In the genomic region with DNA sequence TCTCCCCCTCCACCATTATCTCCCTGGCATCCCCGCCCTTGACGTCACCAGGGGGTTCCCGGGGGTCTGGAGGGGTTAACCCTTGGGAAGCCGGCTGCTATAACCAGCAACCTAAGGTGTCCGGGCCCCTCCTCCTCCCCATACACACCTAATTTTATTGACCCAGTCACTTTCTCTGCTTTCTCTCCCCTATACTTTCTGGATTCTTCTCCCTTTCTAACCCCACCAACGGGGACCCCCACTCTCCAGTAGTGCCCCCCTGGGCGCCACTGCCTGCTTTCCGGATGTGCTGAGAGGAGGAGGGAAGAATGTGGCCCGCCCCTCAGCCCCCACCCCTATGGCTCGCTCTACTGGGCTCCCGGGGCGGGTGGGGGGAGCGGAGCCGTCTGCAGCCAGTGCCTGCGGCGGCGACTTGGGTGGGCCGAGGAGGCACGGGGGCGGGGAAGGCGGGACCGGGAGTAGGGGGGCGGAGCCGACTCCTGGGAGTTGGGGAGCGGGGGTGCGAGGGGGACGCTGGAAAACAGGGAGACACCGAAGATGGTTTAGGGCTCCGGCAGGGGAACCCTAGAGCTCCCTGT, we compare ENCODE assay signal across 8 cellular contexts. TPM values are rescaled to one million over a fixed set of nuclear protein-coding genes. Genes with fewer than 3 reads are reported as not detected.
DNase-seq lines count a peak whose midpoint lies in the region; ATAC-seq, FAIRE-seq and TF ChIP-seq lines count a peak whose summit lies in the region.

No MANE protein-coding gene starts in this region.

- no peak for TF ChIP-seq CTCF in endothelial cell of umbilical vein (IDR thresholded peaks at IDR 0.05; ENCODE audit: extremely low read depth in 1 of 2, insufficient read depth in 1 of 2, low read depth in 1 of 2, low read length in 2 of 2)

- CTCF ChIA-PET in endothelial cell of umbilical vein (lab: Charles Lee): interaction anchor here (1.0 kb wide), 1 partner anchor 171 kb away, joined by 3 read pairs; a partner anchor contains a TSS

- FAIRE-seq in endothelial cell of umbilical vein (lab: Jason Lieb, UNC): no peak

- H3K4me3 ChIP-seq in endothelial cell of umbilical vein (replicated peaks in 1 of 3; ENCODE audit: insufficient read depth in 1 of 3, low read depth in 1 of 3, low read length in 3 of 3): peak overlapping the region; percentile 47 to 60 (median 47)
- peak overlapping the region; percentile 61 for H3K4me3 ChIP-seq in urinary bladder (ENCODE audit: low read depth, low read length)

- H3K27ac ChIP-seq in endothelial cell of umbilical vein (ENCODE audit: insufficient read depth, low read depth, low read length) (no peak overlapping the region), urinary bladder (ENCODE audit: low read depth) (peak overlapping the region; percentile 75)

- H3K36me3 ChIP-seq in endothelial cell of umbilical vein (ENCODE audit: control insufficient read depth in 2 of 2, extremely low read depth in 1 of 2, insufficient read depth in 2 of 2, low read length in 2 of 2): no peaks in the 10 kb centered on the region
- no peaks in the 10 kb centered on the region for H3K36me3 ChIP-seq in urinary bladder (ENCODE audit: insufficient read depth)

- no peak for TF ChIP-seq POLR2A in endothelial cell of umbilical vein (IDR thresholded peaks at IDR 0.05; ENCODE audit: low read depth, low read length)

- no peaks in the 10 kb centered on the region for H4K20me1 ChIP-seq in endothelial cell of umbilical vein (replicated peaks; ENCODE audit: control insufficient read depth, extremely low read depth, insufficient read depth, low read length)

- H3K9me3 ChIP-seq in endothelial cell of umbilical vein (replicated peaks; ENCODE audit: control insufficient read depth, insufficient read depth, low read length): no peaks in the 10 kb centered on the region

- peaks cover 14% of the 10 kb centered on the region for H3K4me1 ChIP-seq in endothelial cell of umbilical vein (ENCODE audit: control insufficient read depth, extremely low read depth, insufficient read depth, low read length)
- no peaks in the 10 kb centered on the region for H3K4me1 ChIP-seq in urinary bladder (ENCODE audit: insufficient read depth)

- no peaks in the 10 kb centered on the region for H3K79me2 ChIP-seq in endothelial cell of umbilical vein (ENCODE audit: control insufficient read depth, insufficient read depth, low read length)

- dilution Hi-C loops in endothelial cell of umbilical vein (cut with MboI; ENCODE audit: extremely low pct_ligation_motif_present, low sequenced_read_pairs): no loop called here

- BruUV-seq in endothelial cell of umbilical vein (replicated peaks; lab: Mats Ljungman, UMichigan): no TSS peak

- peak overlapping the region; percentile 60 for H3K4me2 ChIP-seq in endothelial cell of umbilical vein (ENCODE audit: insufficient read depth, low read length)

- H3K27me3 ChIP-seq in endothelial cell of umbilical vein (ENCODE audit: control insufficient read depth in 2 of 2, insufficient read depth in 2 of 2, low read length in 2 of 2): peaks cover 5 to 10% of the 10 kb centered on the region in 2 experiments

- POLR2A ChIA-PET in endothelial cell of umbilical vein (lab: Charles Lee): no interaction called here

- no peak for ATAC-seq in GM18511 (IDR thresholded peaks at IDR 0.05; ENCODE audit: unreplicated experiment)

- H3K9me1 ChIP-seq in endothelial cell of umbilical vein (replicated peaks; ENCODE audit: control insufficient read depth, extremely low read depth, insufficient read depth, low read length): no peaks in the 10 kb centered on the region

- peak; percentile 58 for DNase-seq in AG08395 (ENCODE audit: low spot score)
- peak; percentile 72 for DNase-seq in H4 (ENCODE audit: low spot score)
- DNase-seq in T-helper 9 cell: peak; percentile 38
- DNase-seq in endothelial cell of umbilical vein (ENCODE audit: low read depth, low spot score): peak; percentile 28
- DNase-seq in mucosa of gallbladder (ENCODE audit: low spot score): peak; percentile 58
- DNase-seq in NCI-H187 (lab: John Stamatoyannopoulos, UW): no peak

- WGBS in urinary bladder: under 1% methylated on average over 29 of the region's 29 CpGs

- H2AFZ ChIP-seq in endothelial cell of umbilical vein (ENCODE audit: low read depth, low read length): peak overlapping the region; percentile 71

- H3K9ac ChIP-seq in endothelial cell of umbilical vein (replicated peaks; ENCODE audit: extremely low read depth, insufficient read depth, low read length): peak overlapping the region; percentile 46

- intact Hi-C loops in endothelial cell of umbilical vein (cut with micrococcal nuclease): no loop called here

TF ChIP-seq in endothelial cell of umbilical vein, 7 proteins besides CTCF, POLR2A, EP300 and RAD21 (continues in another document):
- no peak for TF ChIP-seq MYC (IDR thresholded peaks at IDR 0.05; ENCODE audit: low read depth, low read length)
- TF ChIP-seq, protein P1, sequence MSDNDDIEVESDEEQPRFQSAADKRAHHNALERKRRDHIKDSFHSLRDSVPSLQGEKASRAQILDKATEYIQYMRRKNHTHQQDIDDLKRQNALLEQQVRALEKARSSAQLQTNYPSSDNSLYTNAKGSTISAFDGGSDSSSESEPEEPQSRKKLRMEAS (IDR thresholded peaks at IDR 0.05; ENCODE audit: insufficient read depth, insufficient read length): no peak
- no peak for TF ChIP-seq POLR2AphosphoS5 (IDR thresholded peaks at IDR 0.05; ENCODE audit: insufficient read depth, low read depth, low read length)
- no peak for TF ChIP-seq GATA2 (IDR thresholded peaks at IDR 0.05; ENCODE audit: insufficient read depth, insufficient read length, low read depth, low read length)

RNA-seq across cellular contexts. Expression of a gene that starts 1.8 kb away (rescaled TPM):
- total RNA-seq in H4 (2014; rRNA removed; shearing (Covaris generic)): 5.7 and 6.3 TPM in 2 replicates
- total RNA-seq in endothelial cell of umbilical vein: 0.29 and 1.1 TPM in 2 replicates
- polyA plus RNA-seq in endothelial cell of umbilical vein: 0.10 and 0.14 TPM in 2 replicates
- 0.09 and 0.14 TPM in 2 replicates for polyA plus RNA-seq in endothelial cell of umbilical vein (2011; cell fraction: cytosol; rRNA removed)
- 0.55 and 0.73 TPM in 2 replicates for polyA plus RNA-seq in endothelial cell of umbilical vein (2011; cell fraction: nucleus; rRNA removed)
- 0.25 TPM in 1 of 2 replicates, not detected in the other for polyA plus RNA-seq in endothelial cell of umbilical vein (2012)
- polyA minus RNA-seq in endothelial cell of umbilical vein: not detected in 2 replicates
- polyA minus RNA-seq in endothelial cell of umbilical vein (2011; cell fraction: cytosol; rRNA and poly(A)+ RNA removed): 0.41 TPM
- polyA minus RNA-seq in endothelial cell of umbilical vein (2011; cell fraction: nucleus; rRNA and poly(A)+ RNA removed): not detected in 2 replicates
- 6.2 TPM for total RNA-seq in mucosa of gallbladder
- total RNA-seq in urinary bladder: 11.5 TPM
- polyA plus RNA-seq in urinary bladder: 11.5 TPM

RNA-seq across cellular contexts. Expression of a gene that starts 6.3 kb away (rescaled TPM):
- 16.1 and 24.8 TPM in 2 replicates for total RNA-seq in H4 (2014; rRNA removed; shearing (Covaris generic))
- not detected in 2 replicates for total RNA-seq in endothelial cell of umbilical vein
- polyA plus RNA-seq in endothelial cell of umbilical vein: not detected in 2 replicates
- polyA plus RNA-seq in endothelial cell of umbilical vein (2011; cell fraction: cytosol; rRNA removed): not detected in 2 replicates
- polyA plus RNA-seq in endothelial cell of umbilical vein (2011; cell fraction: nucleus; rRNA removed): not detected in 2 replicates
- not detected in 2 replicates for polyA plus RNA-seq in endothelial cell of umbilical vein (2012)
- polyA minus RNA-seq in endothelial cell of umbilical vein: 0.15 and 0.63 TPM in 2 replicates
- 2.9 TPM for polyA minus RNA-seq in endothelial cell of umbilical vein (2011; cell fraction: cytosol; rRNA and poly(A)+ RNA removed)
- polyA minus RNA-seq in endothelial cell of umbilical vein (2011; cell fraction: nucleus; rRNA and poly(A)+ RNA removed): not detected in 2 replicates
- 0.58 TPM for total RNA-seq in mucosa of gallbladder
- total RNA-seq in urinary bladder: not detected
- 0.09 TPM for polyA plus RNA-seq in urinary bladder

RNA-seq across cellular contexts. Expression of a gene that starts 18.3 kb away (rescaled TPM):
- total RNA-seq in H4 (2014; rRNA removed; shearing (Covaris generic)): not detected in 2 replicates
- 0.38 TPM in 1 of 2 replicates, not detected in the other for total RNA-seq in endothelial cell of umbilical vein
- polyA plus RNA-seq in endothelial cell of umbilical vein: 0.25 and 0.35 TPM in 2 replicates
- polyA plus RNA-seq in endothelial cell of umbilical vein (2011; cell fraction: cytosol; rRNA removed): 0.18 and 0.20 TPM in 2 replicates
- 0.41 and 0.66 TPM in 2 replicates for polyA plus RNA-seq in endothelial cell of umbilical vein (2011; cell fraction: nucleus; rRNA removed)
- 0.30 TPM in 1 of 2 replicates, not detected in the other for polyA plus RNA-seq in endothelial cell of umbilical vein (2012)
- 1.0 and 1.8 TPM in 2 replicates for polyA minus RNA-seq in endothelial cell of umbilical vein
- not detected for polyA minus RNA-seq in endothelial cell of umbilical vein (2011; cell fraction: cytosol; rRNA and poly(A)+ RNA removed)
- polyA minus RNA-seq in endothelial cell of umbilical vein (2011; cell fraction: nucleus; rRNA and poly(A)+ RNA removed): not detected in 2 replicates
- total RNA-seq in mucosa of gallbladder: 20.4 TPM
- 2.9 TPM for total RNA-seq in urinary bladder
- polyA plus RNA-seq in urinary bladder: 5.2 TPM

RNA-seq across cellular contexts. Expression of a gene that starts 26.5 kb away (rescaled TPM):
- 118 and 121 TPM in 2 replicates for total RNA-seq in H4 (2014; rRNA removed; shearing (Covaris generic))
- total RNA-seq in endothelial cell of umbilical vein: 212 and 216 TPM in 2 replicates
- 98.8 and 118 TPM in 2 replicates for polyA plus RNA-seq in endothelial cell of umbilical vein
- polyA plus RNA-seq in endothelial cell of umbilical vein (2011; cell fraction: cytosol; rRNA removed): 83.6 and 88.5 TPM in 2 replicates
- polyA plus RNA-seq in endothelial cell of umbilical vein (2011; cell fraction: nucleus; rRNA removed): 558 and 575 TPM in 2 replicates
- 136 and 142 TPM in 2 replicates for polyA plus RNA-seq in endothelial cell of umbilical vein (2012)
- 174 and 202 TPM in 2 replicates for polyA minus RNA-seq in endothelial cell of umbilical vein
- 99.2 TPM for polyA minus RNA-seq in endothelial cell of umbilical vein (2011; cell fraction: cytosol; rRNA and poly(A)+ RNA removed)
- 179 and 213 TPM in 2 replicates for polyA minus RNA-seq in endothelial cell of umbilical vein (2011; cell fraction: nucleus; rRNA and poly(A)+ RNA removed)
- 116 TPM for total RNA-seq in mucosa of gallbladder
- total RNA-seq in urinary bladder: 55.1 TPM
- 59.9 TPM for polyA plus RNA-seq in urinary bladder

RNA-seq across cellular contexts. Expression of a gene that starts 26.8 kb away (rescaled TPM):
- not detected in 2 replicates for total RNA-seq in H4 (2014; rRNA removed; shearing (Covaris generic))
- total RNA-seq in endothelial cell of umbilical vein (not detected in 2 replicates), mucosa of gallbladder (not detected), urinary bladder (not detected)
- polyA plus RNA-seq in endothelial cell of umbilical vein (0.08 TPM in 1 of 2 replicates, not detected in the other), urinary bladder (0.05 TPM)
- not detected in 2 replicates for polyA plus RNA-seq in endothelial cell of umbilical vein (2011; cell fraction: cytosol; rRNA removed)
- polyA plus RNA-seq in endothelial cell of umbilical vein (2011; cell fraction: nucleus; rRNA removed): not detected in 2 replicates
- polyA plus RNA-seq in endothelial cell of umbilical vein (2012): not detected in 2 replicates
- polyA minus RNA-seq in endothelial cell of umbilical vein: not detected in 2 replicates
- not detected for polyA minus RNA-seq in endothelial cell of umbilical vein (2011; cell fraction: cytosol; rRNA and poly(A)+ RNA removed)
- polyA minus RNA-seq in endothelial cell of umbilical vein (2011; cell fraction: nucleus; rRNA and poly(A)+ RNA removed): 0.29 TPM in 1 of 2 replicates, not detected in the other

Comparison
In these comparisons a context has a peak if more than half of its experiments do, and no peak if none do; other contexts are left out.
1. DNase-seq: peak in AG08395 (single experiment), H4 (single experiment), T-helper 9 cell (single experiment), endothelial cell of umbilical vein (single experiment) and mucosa of gallbladder (single experiment); none in NCI-H187 (0 of 2).
2. RNA of a gene that starts 6.3 kb away (total RNA-seq): 16.1 to 24.8 TPM in H4; 0.58 TPM in mucosa of gallbladder (single experiment), not detected in urinary bladder (single experiment) and not detected in endothelial cell of umbilical vein; every median in the first group is over 10 times any median in the second.